ENCODE assay signal across 21 cellular contexts in the genomic region with DNA sequence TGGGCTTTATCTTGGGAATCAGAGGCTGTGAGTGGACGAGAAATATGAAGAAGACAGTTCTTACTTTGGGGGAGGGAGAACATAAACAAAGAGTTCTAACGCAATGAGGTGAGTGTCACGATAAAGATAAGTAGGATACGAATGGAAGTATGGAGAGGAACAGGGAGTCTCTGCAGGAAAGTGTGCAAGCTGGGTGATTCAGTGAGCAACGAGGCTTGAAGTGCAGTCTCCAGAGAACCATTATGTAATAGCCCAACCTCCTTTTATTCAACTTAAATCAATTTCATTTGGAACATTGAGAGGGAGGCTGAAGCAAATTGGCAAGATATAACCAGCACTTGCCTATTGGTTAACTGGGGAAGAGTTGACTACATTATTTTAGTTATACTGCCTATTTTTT.
"Had no signal": no experiment of that assay in that cellular context is flagged by ENCODE, and none has a peak within 500 bp of the region (broad histone marks: within the 10 kb centered on the region; RNA-seq: fewer than 3 reads in every experiment).

No MANE protein-coding gene starts in this region.

- FAIRE-seq: RCC 7860 had no signal

- H3K27ac ChIP-seq: SJSA1, SK-N-MC had no signal

- H3K9me3 ChIP-seq: SJSA1 had no signal

- H3K4me3 ChIP-seq: SJSA1, SK-N-MC had no signal

- H3K36me3 ChIP-seq: SJSA1 had no signal

- H3K4me1 ChIP-seq: SJSA1 had no signal

- DNase-seq: KBM-7, MV-4-11, NCI-H1048, NCI-H1105, NCI-H1417 treated with DMSO at 0.1 percent for 48 hours, NCI-H1694, NCI-H187 treated with DMSO at 0.1 percent for 48 hours, NCI-H2081, NCI-H2171, NCI-H226, NCI-H446, NCI-H510A, NCI-H524 treated with DMSO at 0.1 percent for 48 hours, NCI-H69, NCI-H774, Right ventricle myocardium superior, RPMI8226, SIG-M5 had no signal

- H3K27me3 ChIP-seq: SJSA1 had no signal
